7 cellular contexts compared by ENCODE assay signal in genomic region chr18:23504720-23505119, GRCh38. TPM values are rescaled to one million over a fixed set of nuclear protein-coding genes. Genes with fewer than 3 reads are reported as not detected.
DNase-seq lines count a peak whose midpoint lies in the region; ATAC-seq and TF ChIP-seq lines count a peak whose summit lies in the region.

No MANE protein-coding gene starts in this region.

- peaks cover 32% of the 10 kb centered on the region for H3K4me1 Mint-ChIP-seq in T-helper 17 cell

- H3K4me3 ChIP-seq in lower lobe of right lung: peak overlapping the region; percentile 97

- H3K27me3 ChIP-seq in lower lobe of right lung (ENCODE audit: low read depth): no peaks in the 10 kb centered on the region

- peaks cover 34% of the 10 kb centered on the region for H3K4me1 ChIP-seq in lower lobe of right lung

- TF ChIP-seq CTCF in lower lobe of right lung (IDR thresholded peaks at IDR 0.05): no peak

- peak overlapping the region; percentile 96 for H3K27ac ChIP-seq in lower lobe of right lung

- no peak for DNase-seq in T-helper 17 cell
- DNase-seq in lower lobe of right lung: no peak
- DNase-seq in DMS153 treated with DMSO at 0.1 percent for 48 hours (lab: John Stamatoyannopoulos, UW; ENCODE audit: unreplicated experiment): no peak
- DNase-seq in iPS-NIHi11 (ENCODE audit: low spot score): no peak
- DNase-seq in DMS 273 treated with DMSO at 0.1 percent for 48 hours (lab: John Stamatoyannopoulos, UW): no peak

- peak overlapping the region; percentile 99 for H3K27ac Mint-ChIP-seq in T-helper 17 cell

- peaks cover 8% of the 10 kb centered on the region for H3K36me3 Mint-ChIP-seq in T-helper 17 cell (ENCODE audit: low read depth)

- peak overlapping the region; percentile 98 for H3K4me3 Mint-ChIP-seq in T-helper 17 cell

- peaks cover 37% of the 10 kb centered on the region for H3K36me3 ChIP-seq in lower lobe of right lung

- ATAC-seq in GM18870 (IDR thresholded peaks at IDR 0.05; ENCODE audit: unreplicated experiment) (peak; percentile 73), HG02759 (IDR thresholded peaks at IDR 0.05; ENCODE audit: unreplicated experiment) (peak; percentile 62), T-helper 17 cell (no peak), lower lobe of right lung (peak in 1 of 2 donors; percentile 13)

- no peaks in the 10 kb centered on the region for H3K9me3 ChIP-seq in T-helper 17 cell (ENCODE audit: control insufficient read depth, low read length, poor library complexity, severe bottlenecking)
- H3K9me3 ChIP-seq in lower lobe of right lung: no peaks in the 10 kb centered on the region

- H3K27me3 Mint-ChIP-seq in T-helper 17 cell: no peaks in the 10 kb centered on the region

- intact Hi-C loops in lower lobe of right lung (cut with DNase I): no loop called here

RNA-seq across cellular contexts. Expression of gene RMC1, which starts 1.4 kb away (rescaled TPM):
- 10 to 100 TPM; 64.0 to 72.2 TPM for total RNA-seq in T-helper 17 cell
- 34.2 TPM for total RNA-seq in lower lobe of right lung

RNA-seq across cellular contexts. Expression of gene RIOK3, which starts 51.6 kb away (rescaled TPM):
- total RNA-seq in T-helper 17 cell: 100 to 1,000 TPM; 103 to 142 TPM
- 64.1 TPM for total RNA-seq in lower lobe of right lung
